1 cellular context compared by ENCODE assay signal in the genomic region with DNA sequence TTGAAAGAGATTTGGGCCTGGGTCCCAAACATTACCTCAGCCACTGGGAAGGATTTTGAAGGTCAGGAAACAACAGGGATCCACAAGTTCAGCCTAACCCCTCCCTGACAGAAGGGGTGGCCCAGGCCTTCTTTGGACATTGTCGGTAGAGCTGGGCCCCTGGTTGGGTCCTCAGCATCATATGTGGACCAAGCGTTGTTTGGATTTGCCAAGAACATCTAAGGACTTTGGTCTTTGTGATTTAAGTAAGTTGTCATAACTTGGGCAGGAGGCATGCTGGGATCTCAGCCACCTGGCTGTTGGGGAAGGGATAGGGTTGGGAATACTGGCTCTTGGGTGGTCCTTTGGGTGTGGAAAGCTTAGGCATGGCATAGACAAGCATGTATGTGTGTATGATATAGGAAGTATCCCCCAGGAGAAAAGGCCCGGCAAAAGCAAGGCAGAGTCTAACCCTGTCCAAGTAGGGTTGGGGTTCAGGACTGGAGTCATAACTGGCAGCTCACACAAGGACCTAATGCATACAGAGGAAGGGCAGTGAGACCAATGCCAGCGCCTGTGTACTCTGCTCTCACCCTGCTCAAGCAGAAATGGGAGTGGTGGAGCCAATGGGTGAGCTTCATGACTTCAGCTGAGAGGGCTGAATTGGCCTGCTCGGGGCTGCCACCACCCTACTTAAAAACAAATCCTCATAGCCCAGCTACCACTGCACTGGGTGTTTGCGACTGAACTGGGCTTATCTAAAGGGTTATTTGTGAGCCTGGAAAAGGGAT.
TF ChIP-seq lines count a peak whose summit lies in the region.

No MANE protein-coding gene starts in this region.

TF ChIP-seq in GM12891, 5 proteins besides CTCF, POLR2A, EP300 and RAD21:
- TF ChIP-seq POLR2AphosphoS5 (IDR thresholded peaks at IDR 0.05; ENCODE audit: low read depth, low read length): no peak
